ENCODE assay signal across 18 cellular contexts in genomic region chr10:124849111-124849773, GRCh38. TPM values are rescaled to one million over a fixed set of nuclear protein-coding genes. Genes with fewer than 3 reads are reported as not detected.
A peak's percentile ranks its signal among the peaks of the same experiment; 100 is the strongest.
DNase-seq lines count a peak whose midpoint lies in the region; ATAC-seq and TF ChIP-seq lines count a peak whose summit lies in the region.
"Had no signal": no experiment of that assay in that cellular context is flagged by ENCODE, and none has a peak within 500 bp of the region (broad histone marks: within the 10 kb centered on the region; RNA-seq: fewer than 3 reads in every experiment).

No MANE protein-coding gene starts in this region.

- H3K4me2 ChIP-seq in mesendoderm (ENCODE audit: low read length), result no peak overlapping the region
- H3K4me2 ChIP-seq: BLaER1 treated with 17β-estradiol and CSF1 and Interleukin-3, amounts not matched to agents 10 nM and 100 nM had no signal

- no peaks in the 10 kb centered on the region for H3K36me3 Mint-ChIP-seq in neural crest cell (ENCODE audit: low read depth)

- H3K4me1 ChIP-seq in foreskin keratinocyte (no peaks in the 10 kb centered on the region), mesendoderm (ENCODE audit: control insufficient read depth, low read depth, low read length) (no peaks in the 10 kb centered on the region), gastroesophageal sphincter (no peaks in the 10 kb centered on the region)
- H3K4me1 ChIP-seq: BLaER1 treated with 17β-estradiol and CSF1 and Interleukin-3, amounts not matched to agents 10 nM and 100 nM; HAP-1 had no signal

- no CpG with 5 or more reads among the region's 16 CpGs for WGBS in mesendoderm (ENCODE audit: extremely low coverage, insufficient coverage, low lambda C conversion rate)
- WGBS in gastroesophageal sphincter (ENCODE audit: low coverage in 1 of 2), 2 donors, result 71 to 85% methylated on average over 2 to 7 of the region's 16 CpGs

- no peak overlapping the region for H2BK15ac ChIP-seq in mesendoderm (replicated peaks; ENCODE audit: low read depth)

- no peaks in the 10 kb centered on the region for H3K9me3 ChIP-seq in gastroesophageal sphincter
- H3K9me3 ChIP-seq: BLaER1 treated with 17β-estradiol and CSF1 and Interleukin-3, amounts not matched to agents 10 nM and 100 nM; HAP-1 had no signal

- no peaks in the 10 kb centered on the region for H3K4me1 Mint-ChIP-seq in neural crest cell

- TF ChIP-seq EP300 in gastroesophageal sphincter (IDR thresholded peaks at IDR 0.05), result no peak

- H2AK5ac ChIP-seq in mesendoderm (ENCODE audit: low read length), result no peak overlapping the region

- no peak for TF ChIP-seq POLR2A in gastroesophageal sphincter (IDR thresholded peaks at IDR 0.05)

- no peaks in the 10 kb centered on the region for H3K27me3 Mint-ChIP-seq in neural crest cell (ENCODE audit: low read depth)

- H3K4me3 Mint-ChIP-seq in neural crest cell, result no peak overlapping the region

- H3K36me3 ChIP-seq in mesendoderm (ENCODE audit: control insufficient read depth, insufficient read depth, low read length) (no peaks in the 10 kb centered on the region), gastroesophageal sphincter (no peaks in the 10 kb centered on the region)
- H3K36me3 ChIP-seq: BLaER1 treated with 17β-estradiol and CSF1 and Interleukin-3, amounts not matched to agents 10 nM and 100 nM; HAP-1 had no signal

- H3K9ac ChIP-seq in mesendoderm (ENCODE audit: low read length), result no peak overlapping the region
- H3K9ac ChIP-seq: BLaER1 treated with 17β-estradiol and CSF1 and Interleukin-3, amounts not matched to agents 10 nM and 100 nM had no signal

- H3K27ac ChIP-seq in foreskin keratinocyte (no peak overlapping the region), mesendoderm (ENCODE audit: low read depth, low read length) (no peak overlapping the region), gastroesophageal sphincter (no peak overlapping the region)
- H3K27ac ChIP-seq: 22Rv1; BLaER1 treated with 17β-estradiol and CSF1 and Interleukin-3, amounts not matched to agents 10 nM and 100 nM had no signal

- ATAC-seq in foreskin keratinocyte, result peak; percentile 21
- ATAC-seq in gastroesophageal sphincter, result no peak
- ATAC-seq: GM12878, PC-3 had no signal

- H3K4me3 ChIP-seq in mesendoderm (ENCODE audit: low read length), result no peak overlapping the region
- H3K4me3 ChIP-seq in gastroesophageal sphincter, result no peak overlapping the region
- H3K4me3 ChIP-seq: BLaER1 treated with 17β-estradiol and CSF1 and Interleukin-3, amounts not matched to agents 10 nM and 100 nM; GM12878; HAP-1 had no signal

- H3K27me3 ChIP-seq in foreskin keratinocyte, result no peaks in the 10 kb centered on the region
- H3K27me3 ChIP-seq in mesendoderm (ENCODE audit: insufficient read depth, low read length, poor library complexity), result no peaks in the 10 kb centered on the region
- no peaks in the 10 kb centered on the region for H3K27me3 ChIP-seq in gastroesophageal sphincter
- H3K27me3 ChIP-seq: BLaER1 treated with 17β-estradiol and CSF1 and Interleukin-3, amounts not matched to agents 10 nM and 100 nM had no signal

- H3K56ac ChIP-seq in mesendoderm (ENCODE audit: low read length), result no peak overlapping the region

- no peak overlapping the region for H4K8ac ChIP-seq in mesendoderm (ENCODE audit: low read depth, low read length)

- no peaks in the 10 kb centered on the region for H3K79me1 ChIP-seq in mesendoderm (ENCODE audit: low read length)

- no peak overlapping the region for H3K4ac ChIP-seq in mesendoderm (ENCODE audit: low read depth, low read length)

- TF ChIP-seq CTCF in foreskin keratinocyte (conservative IDR thresholded peaks at IDR 0.05) (no peak), neural crest cell (conservative IDR thresholded peaks at IDR 0.05) (no peak), gastroesophageal sphincter (IDR thresholded peaks at IDR 0.05) (no peak)

- peak overlapping the region; percentile 35 for H3K27ac Mint-ChIP-seq in neural crest cell (ENCODE audit: unreplicated experiment)

- no peak overlapping the region for H3K23ac ChIP-seq in mesendoderm (ENCODE audit: low read length)

- no peak overlapping the region for H2BK120ac ChIP-seq in mesendoderm (ENCODE audit: low read depth, low read length)

- H3K18ac ChIP-seq in mesendoderm (ENCODE audit: low read length), result no peak overlapping the region

- in situ Hi-C loops in KBM-7 (cut with MboI; ENCODE audit: low pct_unique_long_range_greater_than_20kb, low sequenced_read_pairs), result no loop called here

- no peaks in the 10 kb centered on the region for H3K79me2 ChIP-seq in mesendoderm (ENCODE audit: control insufficient read depth, insufficient read depth, low read length)

- DNase-seq in DMS53 (lab: John Stamatoyannopoulos, UW), result peak; percentile 12
- DNase-seq in DMS53 treated with DMSO at 0.1 percent for 48 hours (lab: John Stamatoyannopoulos, UW; ENCODE audit: unreplicated experiment), result no peak
- DNase-seq in NCI-H2171 (lab: John Stamatoyannopoulos, UW), result peak; percentile 8
- DNase-seq in foreskin keratinocyte, result no peak
- DNase-seq in neural crest cell (ENCODE audit: low read depth, low spot score), result no peak
- DNase-seq in mesendoderm, result no peak
- no peak for DNase-seq in KBM-7
- DNase-seq: DMS 273 treated with DMSO at 0.1 percent for 48 hours, NCI-H1436 treated with DMSO at 0.1 percent for 48 hours, NCI-H2081, NCI-H2227 treated with DMSO at 0.1 percent for 48 hours, NCI-H524 treated with DMSO at 0.1 percent for 48 hours, PC-3 had no signal

- no peak overlapping the region for H4K5ac ChIP-seq in mesendoderm (ENCODE audit: low read length)

- no peaks in the 10 kb centered on the region for H3K9me3 Mint-ChIP-seq in neural crest cell

- no peak overlapping the region for H2BK5ac ChIP-seq in mesendoderm (ENCODE audit: low read length)

RNA-seq across cellular contexts. Expression of gene ABRAXAS2, which starts 47.6 kb away (rescaled TPM):
- total RNA-seq in foreskin keratinocyte (18.7 and 19.0 TPM in 2 replicates), neural crest cell (16.0 and 17.0 TPM in 2 replicates), gastroesophageal sphincter (10 to 100 TPM; 12.9 to 17.7 (median 16.8) TPM)
- polyA plus RNA-seq in foreskin keratinocyte, result 8.1 and 9.6 TPM in 2 replicates
- polyA plus RNA-seq in mesendoderm (2013, experiment 1 of 2), result 14.4 TPM
- 13.8 TPM for polyA plus RNA-seq in mesendoderm (2013, experiment 2 of 2)

RNA-seq across cellular contexts. Expression of gene EEF1AKMT2, which starts 57.6 kb away (rescaled TPM):
- total RNA-seq in foreskin keratinocyte (22.9 and 23.3 TPM in 2 replicates), neural crest cell (18.2 and 21.9 TPM in 2 replicates), gastroesophageal sphincter (10 to 100 TPM in 3 of 4 donors, 1 to 10 TPM in 1; 9.1 to 18.6 (median 10.5) TPM)
- polyA plus RNA-seq in foreskin keratinocyte, result 13.7 and 16.4 TPM in 2 replicates
- 16.3 TPM for polyA plus RNA-seq in mesendoderm (2013, experiment 1 of 2)
- polyA plus RNA-seq in mesendoderm (2013, experiment 2 of 2), result 15.8 TPM

Comparison
In these comparisons a context has a peak if more than half of its experiments do, and no peak if none do; other contexts are left out.
1. DNase-seq: peak in DMS53 (single experiment) and NCI-H2171 (single experiment); none in DMS53 treated with DMSO at 0.1 percent for 48 hours (single experiment), foreskin keratinocyte (0 of 2), neural crest cell (single experiment), mesendoderm (single experiment) and KBM-7 (single experiment).